ENCODE assay signal across 23 cellular contexts in the genomic region with DNA sequence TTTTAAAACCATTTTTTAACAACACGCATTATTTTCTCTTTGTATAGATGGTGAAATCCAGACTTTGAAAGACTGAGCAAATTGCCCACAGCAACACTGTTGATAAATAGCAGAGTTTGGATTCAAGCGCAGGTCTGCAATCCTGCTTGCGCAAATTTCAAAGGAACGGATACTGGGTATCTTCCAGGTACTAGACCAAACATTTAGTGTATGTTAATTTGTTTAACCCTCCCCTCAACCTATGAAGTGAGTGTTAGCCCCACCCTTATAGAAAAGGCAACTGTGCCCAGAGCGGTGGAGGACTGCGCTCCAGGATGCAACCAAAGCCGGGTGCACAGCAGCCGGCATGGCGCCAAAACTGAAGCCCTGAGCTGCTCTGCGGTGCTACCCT.
DNase-seq lines count a peak whose midpoint lies in the region; ATAC-seq, FAIRE-seq and TF ChIP-seq lines count a peak whose summit lies in the region.
"Had no signal": no experiment of that assay in that cellular context is flagged by ENCODE, and none has a peak within 500 bp of the region (broad histone marks: within the 10 kb centered on the region; RNA-seq: fewer than 3 reads in every experiment).

No MANE protein-coding gene starts in this region.

- H3K79me2 ChIP-seq in Loucy (ENCODE audit: insufficient read depth, low read length) (no peaks in the 10 kb centered on the region), HepG2 (ENCODE audit: insufficient read depth, low read length) (no peaks in the 10 kb centered on the region), PC-3 (ENCODE audit: low read length) (no peaks in the 10 kb centered on the region)

- no peak overlapping the region for H3K4me3 Mint-ChIP-seq in activated CD4-positive, alpha-beta T cell treated with anti-CD3 and anti-CD28 coated beads, Interleukin-2, amount 10 ng/mL, durations not matched to agents 7 days and 5 days
- H3K4me3 Mint-ChIP-seq: CD4-positive, alpha-beta T cell had no signal

- no peak for TF ChIP-seq CTCF in Loucy (conservative IDR thresholded peaks at IDR 0.05; ENCODE audit: low read length)
- no peak for TF ChIP-seq CTCF in HepG2 (CRISPR knock-in tag; IDR thresholded peaks at IDR 0.05)
- no peak for TF ChIP-seq CTCF in stomach (IDR thresholded peaks at IDR 0.05)
- no peak for TF ChIP-seq CTCF in PC-3 (conservative IDR thresholded peaks at IDR 0.05; ENCODE audit: low read depth, low read length)

- H3K9me2 ChIP-seq in Loucy (replicated peaks; ENCODE audit: low read depth, low read length), result no peaks in the 10 kb centered on the region
- no peaks in the 10 kb centered on the region for H3K9me2 ChIP-seq in PC-3 (replicated peaks; ENCODE audit: low read length)

- no peak overlapping the region for H3K4me3 ChIP-seq in BLaER1 treated with 17β-estradiol and CSF1 and Interleukin-3, amounts not matched to agents 10 nM and 100 nM
- no peak overlapping the region for H3K4me3 ChIP-seq in Loucy (ENCODE audit: low read length, poor library complexity, severe bottlenecking)
- H3K4me3 ChIP-seq in HepG2 (replicated peaks in 1 of 3; ENCODE audit: insufficient read depth in 1 of 3, low read depth in 2 of 3, low read length in 3 of 3), result no peak overlapping the region
- no peak overlapping the region for H3K4me3 ChIP-seq in stomach
- H3K4me3 ChIP-seq in PC-3 (ENCODE audit: low read length), result no peak overlapping the region
- H3K4me3 ChIP-seq: BLaER1, MG63, SJSA1 had no signal

- 3% methylated on average over 10 of the region's 10 CpGs for WGBS in HepG2 (ENCODE audit: low lambda C conversion rate)
- WGBS in stomach, 5 donors, result 84 to 94% (median 90%) methylated on average over 10 of the region's 10 CpGs

- peak overlapping the region in 7 of 11 experiments; percentile 54 to 81 (median 70); a peak in 11 of 22 replicates for H3K4me2 ChIP-seq in BLaER1 treated with 17β-estradiol and CSF1 and Interleukin-3, amounts not matched to agents 10 nM and 100 nM
- H3K4me2 ChIP-seq in Loucy (ENCODE audit: low read depth, low read length, poor library complexity, severe bottlenecking), result no peak overlapping the region
- peak overlapping the region; percentile 42 for H3K4me2 ChIP-seq in HepG2 (ENCODE audit: low read depth, low read length)
- no peak overlapping the region for H3K4me2 ChIP-seq in PC-3 (ENCODE audit: low read length)
- H3K4me2 ChIP-seq: BLaER1 had no signal

- H3K27ac Mint-ChIP-seq in activated CD4-positive, alpha-beta T cell treated with anti-CD3 and anti-CD28 coated beads, Interleukin-2, amount 10 ng/mL, durations not matched to agents 7 days and 5 days, result no peak overlapping the region
- H3K27ac Mint-ChIP-seq: CD4-positive, alpha-beta T cell had no signal

- H3K36me3 ChIP-seq in BLaER1 treated with 17β-estradiol and CSF1 and Interleukin-3, amounts not matched to agents 10 nM and 100 nM, result no peaks in the 10 kb centered on the region
- no peaks in the 10 kb centered on the region for H3K36me3 ChIP-seq in Loucy (ENCODE audit: insufficient read depth, low read length)
- no peaks in the 10 kb centered on the region for H3K36me3 ChIP-seq in HepG2 (replicated peaks in 1 of 2; ENCODE audit: control insufficient read depth in 1 of 2, insufficient read depth in 2 of 2, low read length in 2 of 2)
- no peaks in the 10 kb centered on the region for H3K36me3 ChIP-seq in stomach
- no peaks in the 10 kb centered on the region for H3K36me3 ChIP-seq in PC-3 (ENCODE audit: low read depth, low read length)
- H3K36me3 ChIP-seq: BLaER1, MG63, SJSA1 had no signal

- peaks cover 17 to 34% (median 29%) of the 10 kb centered on the region in 11 experiments; a peak in 21 of 22 replicates for H3K27me3 ChIP-seq in BLaER1 treated with 17β-estradiol and CSF1 and Interleukin-3, amounts not matched to agents 10 nM and 100 nM
- H3K27me3 ChIP-seq in Loucy (ENCODE audit: insufficient read depth, low read length, poor library complexity, severe bottlenecking) (no peaks in the 10 kb centered on the region), HepG2 (ENCODE audit: control insufficient read depth in 1 of 2, insufficient read depth in 2 of 2, low read length in 2 of 2) (peaks cover 5 to 47% of the 10 kb centered on the region in 2 experiments), stomach (no peaks in the 10 kb centered on the region), PC-3 (ENCODE audit: low read length) (no peaks in the 10 kb centered on the region)
- H3K27me3 ChIP-seq: MG63, SJSA1 had no signal

- H3K36me3 Mint-ChIP-seq in activated CD4-positive, alpha-beta T cell treated with anti-CD3 and anti-CD28 coated beads, Interleukin-2, amount 10 ng/mL, durations not matched to agents 7 days and 5 days (ENCODE audit: low read depth), result no peaks in the 10 kb centered on the region

- POLR2A ChIA-PET in HepG2 (lab: Yijun Ruan, JAX), result no interaction called here
- POLR2A ChIA-PET in activated CD4-positive, alpha-beta T cell treated with anti-CD3 and anti-CD28 coated beads, Interleukin-2, amount 10 ng/mL, durations not matched to agents 7 days and 5 days (lab: Charles Lee), result no interaction called here
- POLR2A ChIA-PET in PC-3 (lab: Charles Lee; ENCODE audit: unreplicated experiment), result no interaction called here

- H3K27me3 Mint-ChIP-seq in activated CD4-positive, alpha-beta T cell treated with anti-CD3 and anti-CD28 coated beads, Interleukin-2, amount 10 ng/mL, durations not matched to agents 7 days and 5 days, result peaks cover 11% of the 10 kb centered on the region
- H3K27me3 Mint-ChIP-seq: CD4-positive, alpha-beta T cell had no signal

- DNase-seq in HepG2 (ENCODE audit: low spot score), result no peak
- DNase-seq in stomach, result peak; percentile 22
- no peak for DNase-seq in NCI-H345 treated with DMSO at 0.1 percent for 48 hours (lab: John Stamatoyannopoulos, UW; ENCODE audit: unreplicated experiment)
- no peak for DNase-seq in activated CD4-positive, alpha-beta T cell treated with anti-CD3 and anti-CD28 coated beads, Interleukin-2, amount 10 ng/mL, durations not matched to agents 7 days and 5 days
- no peak for DNase-seq in PC-3
- DNase-seq: CD4-positive, alpha-beta T cell; DMS79; EL; GDM1; H7; KBM-7; MG63; NCI-H1105 treated with DMSO at 0.1 percent for 48 hours; NCI-H146; NCI-H2029; NCI-H526 treated with DMSO at 0.1 percent for 48 hours; Right ventricle myocardium superior; RPMI8226 had no signal

- H3K4me1 Mint-ChIP-seq in activated CD4-positive, alpha-beta T cell treated with anti-CD3 and anti-CD28 coated beads, Interleukin-2, amount 10 ng/mL, durations not matched to agents 7 days and 5 days, result peaks cover under 1% of the 10 kb centered on the region

- peak overlapping the region in 1 of 11 experiments; percentile 5; a peak in 2 of 22 replicates for H3K27ac ChIP-seq in BLaER1 treated with 17β-estradiol and CSF1 and Interleukin-3, amounts not matched to agents 10 nM and 100 nM
- H3K27ac ChIP-seq in HepG2 (ENCODE audit: extremely low read length, insufficient read depth, low read length) (peak overlapping the region; percentile 42), stomach (no peak overlapping the region), PC-3 (ENCODE audit: low read length) (no peak overlapping the region)
- H3K27ac ChIP-seq: BLaER1 had no signal

- TF ChIP-seq EP300 in HepG2 (IDR thresholded peaks at IDR 0.05; ENCODE audit: low read depth in 2 of 2, low read length in 2 of 2) (no peak), HepG2 (CRISPR knock-in tag; IDR thresholded peaks at IDR 0.05; ENCODE audit: borderline replicate concordance) (no peak), stomach (IDR thresholded peaks at IDR 0.05) (no peak)

- FAIRE-seq in HepG2 (lab: Jason Lieb, UNC), result no peak
- FAIRE-seq: GM12891 had no signal

- BruUV-seq in HepG2 (replicated peaks; lab: Mats Ljungman, UMichigan), result no TSS peak
- no TSS peak for BruUV-seq in PC-3 (replicated peaks; lab: Mats Ljungman, UMichigan)

- peak; percentile 66 for ATAC-seq in HepG2
- no peak for ATAC-seq in PC-3

- intact Hi-C loops in HepG2 (cut with micrococcal nuclease; ENCODE audit: unreplicated experiment) (no loop called here), stomach (cut with DNase I; ENCODE audit: low total_unique reads) (no loop called here), PC-3 (cut with micrococcal nuclease) (no loop called here)

- no peaks in the 10 kb centered on the region for H3K9me3 ChIP-seq in BLaER1 treated with 17β-estradiol and CSF1 and Interleukin-3, amounts not matched to agents 10 nM and 100 nM (replicated peaks in 1 of 11)
- H3K9me3 ChIP-seq in Loucy (ENCODE audit: insufficient read depth, low read depth, low read length) (no peaks in the 10 kb centered on the region), HepG2 (ENCODE audit: low read length) (no peaks in the 10 kb centered on the region), stomach (no peaks in the 10 kb centered on the region), PC-3 (ENCODE audit: low read length) (no peaks in the 10 kb centered on the region)
- H3K9me3 ChIP-seq: BLaER1, MG63, SJSA1 had no signal

- in situ Hi-C loops in HepG2 (cut with HindIII; ENCODE audit: extremely low pct_ligation_motif_present, low pct_unique_long_range_greater_than_20kb), result no loop called here

- no peak for TF ChIP-seq RAD21 in HepG2 (CRISPR knock-in tag; IDR thresholded peaks at IDR 0.05)

- no peak overlapping the region for H3K9ac ChIP-seq in BLaER1 treated with 17β-estradiol and CSF1 and Interleukin-3, amounts not matched to agents 10 nM and 100 nM
- H3K9ac ChIP-seq in Loucy (ENCODE audit: low read depth, low read length, poor library complexity, severe bottlenecking) (no peak overlapping the region), HepG2 (ENCODE audit: insufficient read depth, low read depth, low read length) (no peak overlapping the region), PC-3 (ENCODE audit: low read length) (no peak overlapping the region)
- H3K9ac ChIP-seq: BLaER1 had no signal

- H3K9me3 Mint-ChIP-seq in activated CD4-positive, alpha-beta T cell treated with anti-CD3 and anti-CD28 coated beads, Interleukin-2, amount 10 ng/mL, durations not matched to agents 7 days and 5 days, result no peaks in the 10 kb centered on the region
- H3K9me3 Mint-ChIP-seq: CD4-positive, alpha-beta T cell had no signal

- no peak for TF ChIP-seq POLR2A in HepG2 (IDR thresholded peaks at IDR 0.05; ENCODE audit: insufficient read depth in 1 of 2, low read depth in 2 of 2, low read length in 2 of 2)
- no peak for TF ChIP-seq POLR2A in stomach (IDR thresholded peaks at IDR 0.05)

- peaks cover 26 to 70% (median 50%) of the 10 kb centered on the region in 10 experiments for H3K4me1 ChIP-seq in BLaER1 treated with 17β-estradiol and CSF1 and Interleukin-3, amounts not matched to agents 10 nM and 100 nM
- H3K4me1 ChIP-seq in Loucy (ENCODE audit: insufficient read depth, low read length, poor library complexity, severe bottlenecking) (peaks cover 53% of the 10 kb centered on the region), HepG2 (ENCODE audit: insufficient read depth, low read length) (peaks cover 63% of the 10 kb centered on the region), stomach (peaks cover 14 to 23% (median 17%) of the 10 kb centered on the region in 4 donors), PC-3 (ENCODE audit: insufficient read depth, low read length) (no peaks in the 10 kb centered on the region)

- H4K20me1 ChIP-seq in BLaER1 treated with 17β-estradiol and CSF1 and Interleukin-3, amounts not matched to agents 10 nM and 100 nM, result no peaks in the 10 kb centered on the region
- H4K20me1 ChIP-seq in Loucy (ENCODE audit: insufficient read depth, low read length, poor library complexity, severe bottlenecking), result no peaks in the 10 kb centered on the region
- H4K20me1 ChIP-seq in HepG2 (ENCODE audit: insufficient read depth, low read length), result no peaks in the 10 kb centered on the region
- H4K20me1 ChIP-seq in PC-3 (ENCODE audit: low read length), result no peaks in the 10 kb centered on the region
- H4K20me1 ChIP-seq: BLaER1 had no signal

- CTCF ChIA-PET in HepG2 (lab: Yijun Ruan, JAX; ENCODE audit: low intra/inter-chr PET ratio, low total read pairs) (no interaction called here), PC-3 (lab: Charles Lee) (no interaction called here)
- CTCF ChIA-PET in activated CD4-positive, alpha-beta T cell treated with anti-CD3 and anti-CD28 coated beads, Interleukin-2, amount 10 ng/mL, durations not matched to agents 7 days and 5 days (lab: Charles Lee), result no interaction called here

- H3F3A ChIP-seq in Loucy (ENCODE audit: low read depth) (no peaks in the 10 kb centered on the region), PC-3 (ENCODE audit: low read length, unreplicated experiment) (no peaks in the 10 kb centered on the region)

- H2AFZ ChIP-seq in Loucy (ENCODE audit: low read length) (peak overlapping the region; percentile 4; the same call in 1 of the 2 replicates), HepG2 (ENCODE audit: low read length) (no peak overlapping the region), PC-3 (ENCODE audit: low read length) (no peak overlapping the region)

Comparison
In these comparisons a context has a peak if more than half of its experiments do, and no peak if none do; other contexts are left out.
1. H3K4me2 ChIP-seq: peak in BLaER1 treated with 17β-estradiol and CSF1 and Interleukin-3, amounts not matched to agents 10 nM and 100 nM (7 of 11) and HepG2 (single experiment); none in Loucy (single experiment) and PC-3 (single experiment).